ENCODE assay signal across 9 cellular contexts in genomic region chr14:70882771-70883492, GRCh38. TPM values are rescaled to one million over a fixed set of nuclear protein-coding genes. Genes with fewer than 3 reads are reported as not detected.
DNase-seq lines count a peak whose midpoint lies in the region; ATAC-seq and TF ChIP-seq lines count a peak whose summit lies in the region.
"Had no signal": no experiment of that assay in that cellular context is flagged by ENCODE, and none has a peak within 500 bp of the region (broad histone marks: within the 10 kb centered on the region; RNA-seq: fewer than 3 reads in every experiment).

No MANE protein-coding gene starts in this region.

- H3K36me3 ChIP-seq in heart left ventricle = no peaks in the 10 kb centered on the region
- H3K36me3 ChIP-seq in right atrium auricular region = no peaks in the 10 kb centered on the region

- intact Hi-C loops in heart left ventricle (cut with DNase I) = no loop called here

- H3K4me3 ChIP-seq in heart left ventricle (no peak overlapping the region), right atrium auricular region (no peak overlapping the region)

- TF ChIP-seq CTCF in heart left ventricle (IDR thresholded peaks at IDR 0.05) (no peak), right atrium auricular region (IDR thresholded peaks at IDR 0.05) (no peak)

- H3K4me1 ChIP-seq in heart left ventricle (peaks cover 0 to 69% (median 0%) of the 10 kb centered on the region in 12 donors), right atrium auricular region (no peaks in the 10 kb centered on the region)

- no peak for TF ChIP-seq POLR2A in heart left ventricle (IDR thresholded peaks at IDR 0.05)

- H3K9me3 ChIP-seq in heart left ventricle = no peaks in the 10 kb centered on the region
- H3K9me3 ChIP-seq in right atrium auricular region = no peaks in the 10 kb centered on the region

- ATAC-seq in heart left ventricle (peak in 3 of 4 donors; percentile 65 to 74 (median 68)), GM21360 (IDR thresholded peaks at IDR 0.05; ENCODE audit: unreplicated experiment) (no peak), GM19324 (IDR thresholded peaks at IDR 0.05; ENCODE audit: low FRiP score, unreplicated experiment) (no peak), HG03565 (IDR thresholded peaks at IDR 0.05; ENCODE audit: unreplicated experiment) (no peak)

- WGBS in heart left ventricle, 4 donors = 56 to 61% (median 57%) methylated on average over 6 of the region's 6 CpGs

- DNase-seq in heart left ventricle (peak in 1 of 5 donors; percentile 23), right atrium auricular region (ENCODE audit: low spot score) (no peak), SKM-1 treated with dmso at 0.1 percent for 144 hours (lab: John Stamatoyannopoulos, UW; ENCODE audit: unreplicated experiment) (peak; percentile 91), fibroblast of peridontal ligament (ENCODE audit: extremely low read depth) (peak; percentile 71), midbrain (lab: John Stamatoyannopoulos, UW) (no peak)
- DNase-seq: DND-41 had no signal

- peak overlapping the region in 2 of 12 donors; percentile 12 to 85 for H3K27ac ChIP-seq in heart left ventricle
- peak overlapping the region in 1 of 2 donors; percentile 27 for H3K27ac ChIP-seq in right atrium auricular region

- H3K27me3 ChIP-seq in heart left ventricle (no peaks in the 10 kb centered on the region), right atrium auricular region (no peaks in the 10 kb centered on the region)

RNA-seq across cellular contexts. Expression of gene PCNX1, which starts 24.3 kb away (rescaled TPM):
- total RNA-seq in heart left ventricle (10 to 100 TPM; 36.3 to 64.7 (median 53.4) TPM), right atrium auricular region (10 to 100 TPM; 36.4 to 39.2 TPM)
- 10 to 100 TPM in 1 of 2 donors, 1 to 10 TPM in 1; 6.1 to 11.7 TPM for polyA plus RNA-seq in heart left ventricle

Comparison
In these comparisons a context has a peak if more than half of its experiments do, and no peak if none do; other contexts are left out.
1. ATAC-seq: peak in heart left ventricle (3 of 4); none in GM21360 (single experiment), GM19324 (single experiment) and HG03565 (single experiment).
2. DNase-seq: peak in SKM-1 treated with dmso at 0.1 percent for 144 hours (single experiment) and fibroblast of peridontal ligament (single experiment); none in right atrium auricular region (single experiment) and midbrain (single experiment).